Comparison of ENCODE assay signal across 29 cellular contexts in genomic region chr10:47441973-47442750, GRCh38. TPM values are rescaled to one million over a fixed set of nuclear protein-coding genes. Genes with fewer than 3 reads are reported as not detected.
DNase-seq lines count a peak whose midpoint lies in the region; ATAC-seq and TF ChIP-seq lines count a peak whose summit lies in the region.
"Had no signal": no experiment of that assay in that cellular context is flagged by ENCODE, and none has a peak within 500 bp of the region (broad histone marks: within the 10 kb centered on the region; RNA-seq: fewer than 3 reads in every experiment).

No MANE protein-coding gene starts in this region.

- no TSS peak for BruUV-seq in MCF 10A (replicated peaks; lab: Mats Ljungman, UMichigan)

- H3K4me3 Mint-ChIP-seq in MCF 10A (ENCODE audit: unreplicated experiment): no peak overlapping the region
- no peak overlapping the region for H3K4me3 Mint-ChIP-seq in activated T-helper 2 cell treated with anti-CD3 and anti-CD28 coated beads, Interferon-gamma antibody, Interleukin-2, Interleukin-4, amounts not matched to agents 10 μg/mL and 5 μg/mL and 100 μg/mL, durations not matched to agents 14 hours and 24 hours and 36 hours (ENCODE audit: low read depth)
- H3K4me3 Mint-ChIP-seq: CD14-positive monocyte; CD8-positive, alpha-beta memory T cell had no signal

- H3K4me1 ChIP-seq in breast epithelium (no peaks in the 10 kb centered on the region), thymus (ENCODE audit: control insufficient read depth, insufficient read depth, low read length) (peaks cover 20% of the 10 kb centered on the region)
- H3K4me1 ChIP-seq: BE2C had no signal

- H3K27me3 Mint-ChIP-seq in MCF 10A (ENCODE audit: insufficient read depth, unreplicated experiment): no peaks in the 10 kb centered on the region
- H3K27me3 Mint-ChIP-seq in activated T-helper 2 cell treated with anti-CD3 and anti-CD28 coated beads, Interferon-gamma antibody, Interleukin-2, Interleukin-4, amounts not matched to agents 10 μg/mL and 5 μg/mL and 100 μg/mL, durations not matched to agents 14 hours and 24 hours and 36 hours (ENCODE audit: low read depth): peaks cover 4% of the 10 kb centered on the region

- CTCF ChIA-PET in MCF 10A (lab: Yijun Ruan, JAX): interaction anchor here (1.2 to 2.1 kb wide), 2 partner anchors 55 to 394 kb away, joined by 3 to 5 read pairs; no protein-coding TSS in a partner anchor

- no peak for TF ChIP-seq POLR2A in breast epithelium (IDR thresholded peaks at IDR 0.05)

- peak overlapping the region; percentile 55 to 77 for H3K27ac ChIP-seq in breast epithelium
- H3K27ac ChIP-seq in thymus (ENCODE audit: low read depth): peak overlapping the region; percentile 38
- H3K27ac ChIP-seq: SK-N-MC had no signal

- H3K27me3 ChIP-seq in breast epithelium (no peaks in the 10 kb centered on the region), thymus (ENCODE audit: control insufficient read depth, insufficient read depth) (no peaks in the 10 kb centered on the region)
- H3K27me3 ChIP-seq: BE2C had no signal

- H3K9me3 Mint-ChIP-seq in MCF 10A (ENCODE audit: unreplicated experiment): peaks cover 8% of the 10 kb centered on the region
- peaks cover 12% of the 10 kb centered on the region for H3K9me3 Mint-ChIP-seq in activated T-helper 2 cell treated with anti-CD3 and anti-CD28 coated beads, Interferon-gamma antibody, Interleukin-2, Interleukin-4, amounts not matched to agents 10 μg/mL and 5 μg/mL and 100 μg/mL, durations not matched to agents 14 hours and 24 hours and 36 hours

- intact Hi-C loops in breast epithelium (cut with DNase I; ENCODE audit: low total_unique reads): no loop called here
- intact Hi-C loops in MCF 10A (cut with micrococcal nuclease): no loop called here
- intact Hi-C loops in activated T-helper 2 cell treated with anti-CD3 and anti-CD28 coated beads, Interferon-gamma antibody, Interleukin-2, Interleukin-4, amounts not matched to agents 10 μg/mL and 5 μg/mL and 100 μg/mL, durations not matched to agents 14 hours and 24 hours and 36 hours (cut with micrococcal nuclease): no loop called here

- peaks cover 7% of the 10 kb centered on the region for H3K4me1 Mint-ChIP-seq in MCF 10A (ENCODE audit: insufficient read depth, unreplicated experiment)
- H3K4me1 Mint-ChIP-seq in activated T-helper 2 cell treated with anti-CD3 and anti-CD28 coated beads, Interferon-gamma antibody, Interleukin-2, Interleukin-4, amounts not matched to agents 10 μg/mL and 5 μg/mL and 100 μg/mL, durations not matched to agents 14 hours and 24 hours and 36 hours (ENCODE audit: low read depth): peaks cover 15% of the 10 kb centered on the region
- H3K4me1 Mint-ChIP-seq: CD14-positive monocyte; CD8-positive, alpha-beta memory T cell had no signal

- H3K4me3 ChIP-seq in breast epithelium: no peak overlapping the region
- no peak overlapping the region for H3K4me3 ChIP-seq in Jurkat, Clone E6-1 (ENCODE audit: low read length)
- H3K4me3 ChIP-seq in thymus (ENCODE audit: low read length): no peak overlapping the region
- H3K4me3 ChIP-seq: SK-N-MC had no signal

- H3K27ac Mint-ChIP-seq in MCF 10A (ENCODE audit: low read depth, unreplicated experiment): no peak overlapping the region
- no peak overlapping the region for H3K27ac Mint-ChIP-seq in activated T-helper 2 cell treated with anti-CD3 and anti-CD28 coated beads, Interferon-gamma antibody, Interleukin-2, Interleukin-4, amounts not matched to agents 10 μg/mL and 5 μg/mL and 100 μg/mL, durations not matched to agents 14 hours and 24 hours and 36 hours
- H3K27ac Mint-ChIP-seq: CD14-positive monocyte; CD8-positive, alpha-beta memory T cell had no signal

- peak in 1 of 2 donors; percentile 78 for DNase-seq in breast epithelium (ENCODE audit: low spot score in 2 of 2)
- DNase-seq in MCF 10A (ENCODE audit: unreplicated experiment): no peak
- peak; percentile 73 for DNase-seq in Jurkat, Clone E6-1 (ENCODE audit: low read depth, low spot score)
- DNase-seq in islet precursor cell: peak; percentile 42
- DNase-seq in activated T-helper 2 cell treated with anti-CD3 and anti-CD28 coated beads, Interferon-gamma antibody, Interleukin-2, Interleukin-4, amounts not matched to agents 10 μg/mL and 5 μg/mL and 100 μg/mL, durations not matched to agents 14 hours and 24 hours and 36 hours (ENCODE audit: low spot score): no peak
- no peak for DNase-seq in KG1 (lab: John Stamatoyannopoulos, UW)
- DNase-seq: 8988T; ACHN; BE2C; Calu3; CD8-positive, alpha-beta memory T cell; DMS153; DND-41; NCI-H1092 treated with DMSO at 0.1 percent for 48 hours; NCI-H1436; NCI-H187; NCI-H2081 treated with DMSO at 0.1 percent for 48 hours; NCI-H2171; NCI-H226; NCI-H510A; NCI-H69; SIG-M5 had no signal

- peaks cover 19 to 27% of the 10 kb centered on the region in 2 donors for H3K9me3 ChIP-seq in breast epithelium
- peaks cover 3% of the 10 kb centered on the region for H3K9me3 ChIP-seq in thymus (ENCODE audit: control insufficient read depth)
- H3K9me3 ChIP-seq: BE2C had no signal

- POLR2A ChIA-PET in MCF 10A (lab: Yijun Ruan, JAX): interaction anchor here (2.0 kb wide), 1 partner anchor 36 kb away, joined by 5 read pairs; no protein-coding TSS in a partner anchor

- ATAC-seq in HG02981 (IDR thresholded peaks at IDR 0.05; ENCODE audit: unreplicated experiment): no peak

- no peaks in the 10 kb centered on the region for H3K36me3 ChIP-seq in breast epithelium
- no peaks in the 10 kb centered on the region for H3K36me3 ChIP-seq in thymus (ENCODE audit: control insufficient read depth, insufficient read depth)
- H3K36me3 ChIP-seq: BE2C had no signal

- no peaks in the 10 kb centered on the region for H3K36me3 Mint-ChIP-seq in MCF 10A (ENCODE audit: insufficient read depth, unreplicated experiment)
- peaks cover 10% of the 10 kb centered on the region for H3K36me3 Mint-ChIP-seq in activated T-helper 2 cell treated with anti-CD3 and anti-CD28 coated beads, Interferon-gamma antibody, Interleukin-2, Interleukin-4, amounts not matched to agents 10 μg/mL and 5 μg/mL and 100 μg/mL, durations not matched to agents 14 hours and 24 hours and 36 hours (ENCODE audit: low read depth)
- H3K36me3 Mint-ChIP-seq: CD14-positive monocyte had no signal

- WGBS in thymus: 58% methylated on average over 9 of the region's 9 CpGs

- TF ChIP-seq CTCF in breast epithelium (IDR thresholded peaks at IDR 0.05): no peak
- TF ChIP-seq CTCF in MCF 10A (IDR thresholded peaks at IDR 0.05; ENCODE audit: unreplicated experiment): no peak

RNA-seq across cellular contexts. Expression of gene ANXA8, which starts 41.8 kb away (rescaled TPM):
- total RNA-seq in breast epithelium (10 to 100 TPM in 1 of 3 donors, 1 to 10 TPM in 1, not detected in 1; 4.9 to 29.4 TPM), MCF 10A (2022) (47.3 and 103 TPM in 2 replicates)
- polyA plus RNA-seq in Jurkat, Clone E6-1 (2012; ENCODE audit: insufficient read depth, insufficient read length): not detected
- polyA plus RNA-seq in thymus: 23.2 TPM
- total RNA-seq in activated T-helper 2 cell treated with anti-CD3 and anti-CD28 coated beads, Interferon-gamma antibody, Interleukin-2, Interleukin-4, amounts not matched to agents 10 μg/mL and 5 μg/mL and 100 μg/mL, durations not matched to agents 14 hours and 24 hours and 36 hours: 7.0 and 7.5 TPM in 2 replicates
- total RNA-seq: CD8-positive, alpha-beta memory T cell; H1; HT-29; OCI-LY7 had no signal
- polyA plus RNA-seq: CD8-positive, alpha-beta memory T cell had no signal

RNA-seq across cellular contexts. Expression of gene FAM25G, which starts 49.3 kb away (rescaled TPM):
- not detected for total RNA-seq in breast epithelium
- not detected in 2 replicates for total RNA-seq in MCF 10A (2022)
- not detected for polyA plus RNA-seq in Jurkat, Clone E6-1 (2012; ENCODE audit: insufficient read depth, insufficient read length)
- polyA plus RNA-seq in thymus: 4.2 TPM
- total RNA-seq in activated T-helper 2 cell treated with anti-CD3 and anti-CD28 coated beads, Interferon-gamma antibody, Interleukin-2, Interleukin-4, amounts not matched to agents 10 μg/mL and 5 μg/mL and 100 μg/mL, durations not matched to agents 14 hours and 24 hours and 36 hours: not detected in 2 replicates
- total RNA-seq: Calu3; CD8-positive, alpha-beta memory T cell; H1; HT-29; OCI-LY7 had no signal
- polyA plus RNA-seq: CD14-positive monocyte; CD8-positive, alpha-beta memory T cell; H1 had no signal

RNA-seq across cellular contexts. Expression of gene ZNF488, which starts 58.1 kb away (rescaled TPM):
- total RNA-seq in breast epithelium: under 1 TPM in 1 of 3 donors, not detected in 2; 0.44 TPM
- total RNA-seq in MCF 10A (2022): 0.12 TPM in 2 replicates
- polyA plus RNA-seq in Jurkat, Clone E6-1 (2012; ENCODE audit: insufficient read depth, insufficient read length): 1.7 TPM
- polyA plus RNA-seq in thymus: 0.23 TPM
- 1.4 and 1.7 TPM in 2 replicates for total RNA-seq in activated T-helper 2 cell treated with anti-CD3 and anti-CD28 coated beads, Interferon-gamma antibody, Interleukin-2, Interleukin-4, amounts not matched to agents 10 μg/mL and 5 μg/mL and 100 μg/mL, durations not matched to agents 14 hours and 24 hours and 36 hours
- polyA plus RNA-seq: CD14-positive monocyte; CD8-positive, alpha-beta memory T cell had no signal

Comparison
In these comparisons a context has a peak if more than half of its experiments do, and no peak if none do; other contexts are left out.
1. DNase-seq: peak in Jurkat, Clone E6-1 (single experiment) and islet precursor cell (single experiment); none in MCF 10A (single experiment), activated T-helper 2 cell treated with anti-CD3 and anti-CD28 coated beads, Interferon-gamma antibody, Interleukin-2, Interleukin-4, amounts not matched to agents 10 μg/mL and 5 μg/mL and 100 μg/mL, durations not matched to agents 14 hours and 24 hours and 36 hours (single experiment) and KG1 (single experiment).